ENCODE assay signal across 16 cellular contexts in genomic region chr7:54904130-54904529, GRCh38.
DNase-seq lines count a peak whose midpoint lies in the region; ATAC-seq and TF ChIP-seq lines count a peak whose summit lies in the region.
"Had no signal": no experiment of that assay in that cellular context is flagged by ENCODE, and none has a peak within 500 bp of the region (broad histone marks: within the 10 kb centered on the region; RNA-seq: fewer than 3 reads in every experiment).

No MANE protein-coding gene starts in this region.

- H3K27ac ChIP-seq in right atrium auricular region (no peak overlapping the region), uterus (peak overlapping the region; percentile 52)
- H3K27ac ChIP-seq: prostate gland had no signal

- H3K4me3 ChIP-seq in right atrium auricular region (no peak overlapping the region), uterus (no peak overlapping the region)
- H3K4me3 ChIP-seq: prostate gland had no signal

- no peaks in the 10 kb centered on the region for H3K36me3 ChIP-seq in right atrium auricular region
- no peaks in the 10 kb centered on the region for H3K36me3 ChIP-seq in uterus
- H3K36me3 ChIP-seq: prostate gland had no signal

- ATAC-seq in Right ventricle myocardium inferior: peak; percentile 96
- ATAC-seq in HG02588 (IDR thresholded peaks at IDR 0.05; ENCODE audit: unreplicated experiment): no peak
- ATAC-seq: activated T-helper 17 cell treated with anti-CD3 and anti-CD28 coated beads, Interleukin-2, amount 50 U/mL, for 72 hours had no signal

- no peak for TF ChIP-seq POLR2A in uterus (IDR thresholded peaks at IDR 0.05)

- intact Hi-C loops in Right ventricle myocardium inferior (cut with DNase I) (no loop called here), uterus (cut with DNase I; ENCODE audit: low total_unique reads) (no loop called here)

- TF ChIP-seq CTCF in right atrium auricular region (IDR thresholded peaks at IDR 0.05) (no peak), uterus (IDR thresholded peaks at IDR 0.05) (no peak)

- no peaks in the 10 kb centered on the region for H3K27me3 ChIP-seq in right atrium auricular region
- H3K27me3 ChIP-seq in uterus: no peaks in the 10 kb centered on the region

- DNase-seq in Right ventricle myocardium inferior (ENCODE audit: missing footprints) (no peak), right atrium auricular region (ENCODE audit: low spot score) (no peak), dedifferentiated amniotic fluid mesenchymal stem cell (ENCODE audit: extremely low spot score) (peak; percentile 91), left kidney (ENCODE audit: low read depth, low spot score) (peak; percentile 11), uterus (peak in 1 of 2 donors; percentile 41), HK-2 (ENCODE audit: unreplicated experiment) (no peak), CD1c-positive myeloid dendritic cell (ENCODE audit: extremely low spot score) (no peak)
- DNase-seq: 8988T; activated CD4-positive, alpha-beta T cell treated with anti-CD3 and anti-CD28 coated beads for 4 hours; cerebellar nuclear complex; GDM1; head of caudate nucleus; NCI-H187 had no signal

- H3K9me3 ChIP-seq in right atrium auricular region (peaks cover 0 to 4% of the 10 kb centered on the region in 2 donors), uterus (no peaks in the 10 kb centered on the region)
- H3K9me3 ChIP-seq: prostate gland had no signal

- H3K4me1 ChIP-seq in right atrium auricular region (no peaks in the 10 kb centered on the region), uterus (no peaks in the 10 kb centered on the region)
- H3K4me1 ChIP-seq: prostate gland had no signal

Comparison
In these comparisons a context has a peak if more than half of its experiments do, and no peak if none do; other contexts are left out.
1. DNase-seq: peak in dedifferentiated amniotic fluid mesenchymal stem cell (single experiment) and left kidney (single experiment); none in Right ventricle myocardium inferior (single experiment), right atrium auricular region (single experiment), HK-2 (single experiment) and CD1c-positive myeloid dendritic cell (single experiment).
2. H3K27ac ChIP-seq: peak in uterus (2 of 2); none in right atrium auricular region (0 of 2).